Comparison of ENCODE assay signal across 16 cellular contexts in the genomic region with DNA sequence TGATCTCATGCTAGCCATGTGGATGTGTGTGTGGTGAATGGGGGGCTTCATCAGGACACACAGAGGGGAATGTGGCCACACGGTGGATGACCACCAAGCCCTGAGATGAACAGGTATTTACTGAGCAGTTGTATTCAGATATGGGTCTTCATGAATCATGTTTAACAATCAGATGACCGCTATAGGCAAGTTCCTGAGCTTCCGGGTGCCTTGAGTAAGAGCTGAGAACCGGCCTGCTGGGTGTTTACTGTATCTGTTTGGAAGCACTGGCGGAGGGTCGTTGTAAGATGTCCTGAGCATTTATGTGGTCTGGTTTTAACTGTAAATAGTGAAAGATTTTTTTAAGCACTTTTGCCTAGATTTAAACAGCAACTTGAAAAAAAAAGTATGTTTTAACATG. TPM values are rescaled to one million over a fixed set of nuclear protein-coding genes. Genes with fewer than 3 reads are reported as not detected.
DNase-seq lines count a peak whose midpoint lies in the region; TF ChIP-seq lines count a peak whose summit lies in the region.
"Had no signal": no experiment of that assay in that cellular context is flagged by ENCODE, and none has a peak within 500 bp of the region (broad histone marks: within the 10 kb centered on the region; RNA-seq: fewer than 3 reads in every experiment).

No MANE protein-coding gene starts in this region.

- H3K27me3 Mint-ChIP-seq in activated naive CD8-positive, alpha-beta T cell, result no peaks in the 10 kb centered on the region
- no peaks in the 10 kb centered on the region for H3K27me3 Mint-ChIP-seq in activated naive CD8-positive, alpha-beta T cell treated with anti-CD3 and anti-CD28 coated beads for 36 hours
- H3K27me3 Mint-ChIP-seq in endodermal cell (ENCODE audit: insufficient read depth), result no peaks in the 10 kb centered on the region

- intact Hi-C loops in OCI-LY7 (cut with micrococcal nuclease; ENCODE audit: unreplicated experiment), result no loop called here

- H3K79me2 ChIP-seq in OCI-LY7 (ENCODE audit: insufficient read depth, low read depth, low read length), result no peaks in the 10 kb centered on the region

- H3K36me3 ChIP-seq in OCI-LY7 (ENCODE audit: insufficient read depth, low read length) (peaks cover 44% of the 10 kb centered on the region), endodermal cell (ENCODE audit: control insufficient read depth, insufficient read depth, low read length) (peaks cover 32% of the 10 kb centered on the region)

- no peaks in the 10 kb centered on the region for H3K9me3 ChIP-seq in OCI-LY7 (ENCODE audit: low read length)
- H3K9me3 ChIP-seq in endodermal cell (ENCODE audit: control insufficient read depth, low read length), result no peaks in the 10 kb centered on the region
- H3K9me3 ChIP-seq: A549 had no signal

- in situ Hi-C loops in GM13977 (cut with MboI; ENCODE audit: low pct_unique_long_range_greater_than_20kb, low sequenced_read_pairs, unreplicated experiment), result no loop called here

- POLR2A ChIA-PET in OCI-LY7 (lab: Charles Lee), result interaction anchor here (0.7 to 1.9 kb wide), 2 partner anchors 9 to 275 kb away, joined by 4 to 6 read pairs; a partner anchor contains a TSS

- BruUV-seq in OCI-LY7 (replicated peaks; lab: Mats Ljungman, UMichigan), result TSS peak; percentile 18

- H3K9me2 ChIP-seq in OCI-LY7 (ENCODE audit: insufficient read depth, low read length), result no peaks in the 10 kb centered on the region

- CTCF ChIA-PET in OCI-LY7 (lab: Charles Lee; ENCODE audit: unreplicated experiment), result no interaction called here

- 93 to 97% methylated on average over 4 to 6 of the region's 6 CpGs for WGBS in endodermal cell (ENCODE audit: insufficient coverage in 1 of 2, insufficient read length in 1 of 2), 2 experiments

- H3K27ac ChIP-seq in OCI-LY7 (ENCODE audit: low read depth, low read length, poor library complexity, severe bottlenecking) (no peak overlapping the region), endodermal cell (ENCODE audit: low read depth, low read length) (no peak overlapping the region)
- H3K27ac ChIP-seq: A549 had no signal

- no peak overlapping the region for H3K4me2 ChIP-seq in OCI-LY7 (ENCODE audit: low read length)
- H3K4me2 ChIP-seq: A549 had no signal

- H3K9ac ChIP-seq in endodermal cell (ENCODE audit: extremely low read depth, low read length, poor library complexity, severe bottlenecking), result no peak overlapping the region

- no peak overlapping the region for H3K4me3 Mint-ChIP-seq in activated naive CD8-positive, alpha-beta T cell
- H3K4me3 Mint-ChIP-seq in activated naive CD8-positive, alpha-beta T cell treated with anti-CD3 and anti-CD28 coated beads for 36 hours, result no peak overlapping the region
- H3K4me3 Mint-ChIP-seq in endodermal cell, result no peak overlapping the region
- H3K4me3 Mint-ChIP-seq: CD14-positive monocyte; CD8-positive, alpha-beta T cell; H9 had no signal

- H3K36me3 Mint-ChIP-seq in activated naive CD8-positive, alpha-beta T cell, result no peaks in the 10 kb centered on the region
- H3K36me3 Mint-ChIP-seq in activated naive CD8-positive, alpha-beta T cell treated with anti-CD3 and anti-CD28 coated beads for 36 hours, result peaks cover 9% of the 10 kb centered on the region
- H3K36me3 Mint-ChIP-seq in endodermal cell (ENCODE audit: low read depth), result peaks cover 38% of the 10 kb centered on the region

- no peak overlapping the region for H3K4me3 ChIP-seq in OCI-LY7 (ENCODE audit: low read depth, low read length, poor library complexity, severe bottlenecking)
- H3K4me3 ChIP-seq in endodermal cell (ENCODE audit: low read length), result no peak overlapping the region
- H3K4me3 ChIP-seq: A549 had no signal

- H3K4me1 Mint-ChIP-seq in activated naive CD8-positive, alpha-beta T cell (ENCODE audit: low read depth), result no peaks in the 10 kb centered on the region
- no peaks in the 10 kb centered on the region for H3K4me1 Mint-ChIP-seq in activated naive CD8-positive, alpha-beta T cell treated with anti-CD3 and anti-CD28 coated beads for 36 hours
- H3K4me1 Mint-ChIP-seq in endodermal cell, result peaks cover 18% of the 10 kb centered on the region
- H3K4me1 Mint-ChIP-seq: CD14-positive monocyte had no signal

- H3K4me1 ChIP-seq in OCI-LY7 (ENCODE audit: insufficient read depth, low read length, poor library complexity, severe bottlenecking), result no peaks in the 10 kb centered on the region
- H3K4me1 ChIP-seq in endodermal cell (ENCODE audit: control insufficient read depth, insufficient read depth, low read length), result peaks cover 3% of the 10 kb centered on the region
- H3K4me1 ChIP-seq: A549 had no signal

- no peak for TF ChIP-seq CTCF in OCI-LY7 (conservative IDR thresholded peaks at IDR 0.05; ENCODE audit: low read length)
- TF ChIP-seq CTCF in endodermal cell (conservative IDR thresholded peaks at IDR 0.05), result no peak
- TF ChIP-seq CTCF in GM13977 (IDR thresholded peaks at IDR 0.05; ENCODE audit: extremely low read depth, insufficient read depth, missing control alignments), result no peak

- no peaks in the 10 kb centered on the region for H3K9me3 Mint-ChIP-seq in activated naive CD8-positive, alpha-beta T cell (ENCODE audit: low read depth)
- no peaks in the 10 kb centered on the region for H3K9me3 Mint-ChIP-seq in activated naive CD8-positive, alpha-beta T cell treated with anti-CD3 and anti-CD28 coated beads for 36 hours
- no peaks in the 10 kb centered on the region for H3K9me3 Mint-ChIP-seq in endodermal cell
- H3K9me3 Mint-ChIP-seq: CD14-positive monocyte; CD8-positive, alpha-beta T cell; H9 had no signal

- no peak overlapping the region for H2AFZ ChIP-seq in OCI-LY7 (ENCODE audit: low read length)

- peak overlapping the region; percentile 18 for H3K27ac Mint-ChIP-seq in activated naive CD8-positive, alpha-beta T cell
- no peak overlapping the region for H3K27ac Mint-ChIP-seq in activated naive CD8-positive, alpha-beta T cell treated with anti-CD3 and anti-CD28 coated beads for 36 hours
- no peak overlapping the region for H3K27ac Mint-ChIP-seq in endodermal cell
- H3K27ac Mint-ChIP-seq: CD8-positive, alpha-beta T cell had no signal

- H4K20me1 ChIP-seq in OCI-LY7 (ENCODE audit: insufficient read depth, low read length), result no peaks in the 10 kb centered on the region

- no peaks in the 10 kb centered on the region for H3K27me3 ChIP-seq in endodermal cell (ENCODE audit: control insufficient read depth, insufficient read depth, low read length, poor library complexity, severe bottlenecking)

- no peak for DNase-seq in activated naive CD8-positive, alpha-beta T cell treated with anti-CD3 and anti-CD28 coated beads for 36 hours
- no peak for DNase-seq in OCI-LY7 (ENCODE audit: low spot score)
- peak; percentile 18 for DNase-seq in endodermal cell
- DNase-seq in GM13977 (ENCODE audit: low spot score), result no peak
- no peak for DNase-seq in mucosa of gallbladder (ENCODE audit: low spot score)
- DNase-seq in NCI-H2196 treated with DMSO at 0.1 percent for 48 hours (lab: John Stamatoyannopoulos, UW; ENCODE audit: unreplicated experiment), result no peak
- DNase-seq: CD8-positive, alpha-beta T cell; COR-L47; DMS153; DMS79 treated with DMSO at 0.1 percent for 48 hours; EL; GOT3; H9 had no signal

RNA-seq across cellular contexts. Expression of a gene that starts 43.9 kb away (rescaled TPM):
- total RNA-seq in activated naive CD8-positive, alpha-beta T cell treated with anti-CD3 and anti-CD28 coated beads for 36 hours, result 100 to 1,000 TPM; 148 to 154 TPM
- total RNA-seq in OCI-LY7 (2014; rRNA removed; shearing (Covaris generic)), result 33.6 and 45.8 TPM in 2 replicates
- total RNA-seq in OCI-LY7 (2022), result 48.3 and 53.3 TPM in 2 replicates
- 10 to 100 TPM; 42.5 to 43.2 TPM for total RNA-seq in endodermal cell
- 60.6 TPM for polyA plus RNA-seq in endodermal cell (2013, experiment 1 of 2)
- 62.9 TPM for polyA plus RNA-seq in endodermal cell (2013, experiment 2 of 2)
- total RNA-seq in mucosa of gallbladder, result 25.2 TPM
